In genomic region chr3:192851821-192852352, GRCh38 we compare ENCODE assay signal across 8 cellular contexts.
DNase-seq lines count a peak whose midpoint lies in the region; ATAC-seq lines count a peak whose summit lies in the region.

No MANE protein-coding gene starts in this region.

- H3K9me3 Mint-ChIP-seq in activated T-helper 17 cell treated with anti-CD3 and anti-CD28 coated beads, Interleukin-2, amount 50 U/mL, for 72 hours: no peaks in the 10 kb centered on the region

- DNase-seq in AML-193 (lab: John Stamatoyannopoulos, UW) (peak; percentile 44 to 66), M059J (ENCODE audit: low read depth) (peak; percentile 99), kidney tubule cell (ENCODE audit: low spot score) (peak; percentile 97), ureter (ENCODE audit: low spot score) (peak; percentile 83), GF-D8 (lab: John Stamatoyannopoulos, UW) (no peak), D341Med (ENCODE audit: low spot score) (no peak)

- peak; percentile 42 for ATAC-seq in GM19467 (IDR thresholded peaks at IDR 0.05; ENCODE audit: unreplicated experiment)
- ATAC-seq in activated T-helper 17 cell treated with anti-CD3 and anti-CD28 coated beads, Interleukin-2, amount 50 U/mL, for 72 hours (replicated peaks): no peak

- H3K27me3 Mint-ChIP-seq in activated T-helper 17 cell treated with anti-CD3 and anti-CD28 coated beads, Interleukin-2, amount 50 U/mL, for 72 hours: peaks cover 3% of the 10 kb centered on the region

- H3K36me3 Mint-ChIP-seq in activated T-helper 17 cell treated with anti-CD3 and anti-CD28 coated beads, Interleukin-2, amount 50 U/mL, for 72 hours (ENCODE audit: low read depth): peaks cover 4% of the 10 kb centered on the region

- H3K4me1 Mint-ChIP-seq in activated T-helper 17 cell treated with anti-CD3 and anti-CD28 coated beads, Interleukin-2, amount 50 U/mL, for 72 hours: peaks cover 26% of the 10 kb centered on the region

- H3K27ac Mint-ChIP-seq in activated T-helper 17 cell treated with anti-CD3 and anti-CD28 coated beads, Interleukin-2, amount 50 U/mL, for 72 hours: peak overlapping the region; percentile 62

- H3K4me3 Mint-ChIP-seq in activated T-helper 17 cell treated with anti-CD3 and anti-CD28 coated beads, Interleukin-2, amount 50 U/mL, for 72 hours: peak overlapping the region; percentile 79

Comparison
In these comparisons a context has a peak if more than half of its experiments do, and no peak if none do; other contexts are left out.
1. DNase-seq: peak in AML-193 (2 of 2), M059J (single experiment), kidney tubule cell (single experiment) and ureter (single experiment); none in GF-D8 (single experiment) and D341Med (single experiment).